8 cellular contexts compared by ENCODE assay signal in genomic region chr21:37712204-37712934, GRCh38.
DNase-seq lines count a peak whose midpoint lies in the region; FAIRE-seq and TF ChIP-seq lines count a peak whose summit lies in the region.

No MANE protein-coding gene starts in this region.

- CTCF ChIA-PET in HEK293T (lab: Yijun Ruan, JAX), result interaction anchor here (0.6 to 1.7 kb wide), 7 partner anchors 11 to 643 kb away, joined by 3 to 10 read pairs (median 3); no protein-coding TSS in a partner anchor

- no peak overlapping the region for H3K4me3 ChIP-seq in bronchial epithelial cell (ENCODE audit: low read depth, low read length)

- H3K27me3 ChIP-seq in bronchial epithelial cell (ENCODE audit: control insufficient read depth, insufficient read depth, low read length), result no peaks in the 10 kb centered on the region

- H3K36me3 ChIP-seq in bronchial epithelial cell (ENCODE audit: control insufficient read depth, insufficient read depth, low read length), result no peaks in the 10 kb centered on the region

- peak; percentile 76 for FAIRE-seq in bronchial epithelial cell (lab: Jason Lieb, UNC)

- POLR2A ChIA-PET in HEK293T (lab: Yijun Ruan, JAX), result no interaction called here

- TF ChIP-seq CTCF in bronchial epithelial cell (IDR thresholded peaks at IDR 0.05; ENCODE audit: insufficient read depth, low read length, severe bottlenecking), result peak; percentile 94

- DNase-seq in GM04504 (ENCODE audit: low read depth) (peak; percentile 39), HEK293T (ENCODE audit: extremely low spot score) (peak; percentile 73), NCI-H1105 treated with DMSO at 0.1 percent for 48 hours (lab: John Stamatoyannopoulos, UW) (peak; percentile 61), SKM-1 treated with dmso at 0.1 percent for 144 hours (lab: John Stamatoyannopoulos, UW; ENCODE audit: unreplicated experiment) (peak; percentile 62), bronchial epithelial cell (ENCODE audit: low read depth) (peak; percentile 50), kidney tubule cell (ENCODE audit: low spot score) (peak; percentile 64), DMS79 (lab: John Stamatoyannopoulos, UW) (no peak)
- DNase-seq in stimulated activated CD4-positive, alpha-beta T cell treated with anti-CD3 and anti-CD28 coated beads, TNF-alpha, amount 100 ng/mL, for 4 hours (ENCODE audit: low read depth in 3 of 3), result peak in 2 of 3 experiments; percentile 1

TF ChIP-seq in HEK293T, 16 proteins besides CTCF, POLR2A, EP300 and RAD21:
- TF ChIP-seq SP1 (IDR thresholded peaks at IDR 0.05), result no peak
- TF ChIP-seq, protein P1, sequence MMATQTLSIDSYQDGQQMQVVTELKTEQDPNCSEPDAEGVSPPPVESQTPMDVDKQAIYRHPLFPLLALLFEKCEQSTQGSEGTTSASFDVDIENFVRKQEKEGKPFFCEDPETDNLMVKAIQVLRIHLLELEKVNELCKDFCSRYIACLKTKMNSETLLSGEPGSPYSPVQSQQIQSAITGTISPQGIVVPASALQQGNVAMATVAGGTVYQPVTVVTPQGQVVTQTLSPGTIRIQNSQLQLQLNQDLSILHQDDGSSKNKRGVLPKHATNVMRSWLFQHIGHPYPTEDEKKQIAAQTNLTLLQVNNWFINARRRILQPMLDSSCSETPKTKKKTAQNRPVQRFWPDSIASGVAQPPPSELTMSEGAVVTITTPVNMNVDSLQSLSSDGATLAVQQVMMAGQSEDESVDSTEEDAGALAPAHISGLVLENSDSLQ (IDR thresholded peaks at IDR 0.05), result peak; percentile 72
